In the genomic region with DNA sequence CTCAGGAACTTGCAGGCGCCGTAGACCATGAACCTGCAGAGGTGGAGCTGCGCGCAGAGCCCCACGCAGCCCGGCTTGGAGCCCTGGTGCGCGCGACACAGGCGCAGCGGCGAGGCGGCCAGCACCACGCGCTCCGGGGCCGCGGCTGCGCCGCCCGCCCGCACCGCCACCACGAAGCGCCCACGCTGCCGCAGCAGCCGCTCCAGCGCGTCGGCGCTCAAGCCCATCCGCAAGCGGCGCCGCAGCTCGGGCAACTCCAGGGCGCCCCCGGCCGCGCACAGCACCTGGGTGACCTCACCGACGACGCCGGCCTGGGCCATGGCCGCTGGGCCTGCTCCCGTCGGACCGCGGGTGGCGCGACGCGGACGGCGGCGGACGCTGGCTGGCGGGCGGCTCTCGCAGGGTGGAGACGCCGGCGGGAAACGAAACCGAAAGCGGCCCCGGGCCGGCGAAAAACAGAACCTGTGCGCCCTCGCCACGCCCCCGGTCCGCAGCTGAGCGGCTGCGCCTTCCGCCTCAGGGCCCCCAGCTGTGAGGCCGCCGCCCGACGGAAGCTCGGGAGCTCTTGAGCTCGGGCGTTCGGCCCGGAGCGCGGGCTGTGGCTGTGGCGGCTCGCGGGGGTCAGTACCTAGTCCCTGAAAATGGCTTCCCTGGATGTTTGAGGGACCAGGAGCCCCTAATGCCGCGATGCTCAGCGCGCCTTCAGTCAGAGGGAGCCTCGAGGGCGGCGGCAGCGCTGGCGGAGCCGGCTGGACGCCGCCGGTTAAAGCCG, we compare ENCODE assay signal across 1 cellular context.
TF ChIP-seq lines count a peak whose summit lies in the region.

Gene PARP12, minus strand, starts transcription at position 424 of the 772 bp plus-strand sequence. Its CDS starts 104 bp downstream, at position 320.

TF ChIP-seq in K562, 482 proteins besides CTCF, POLR2A, EP300 and RAD21 (continued from another document):
- TF ChIP-seq, protein P1, sequence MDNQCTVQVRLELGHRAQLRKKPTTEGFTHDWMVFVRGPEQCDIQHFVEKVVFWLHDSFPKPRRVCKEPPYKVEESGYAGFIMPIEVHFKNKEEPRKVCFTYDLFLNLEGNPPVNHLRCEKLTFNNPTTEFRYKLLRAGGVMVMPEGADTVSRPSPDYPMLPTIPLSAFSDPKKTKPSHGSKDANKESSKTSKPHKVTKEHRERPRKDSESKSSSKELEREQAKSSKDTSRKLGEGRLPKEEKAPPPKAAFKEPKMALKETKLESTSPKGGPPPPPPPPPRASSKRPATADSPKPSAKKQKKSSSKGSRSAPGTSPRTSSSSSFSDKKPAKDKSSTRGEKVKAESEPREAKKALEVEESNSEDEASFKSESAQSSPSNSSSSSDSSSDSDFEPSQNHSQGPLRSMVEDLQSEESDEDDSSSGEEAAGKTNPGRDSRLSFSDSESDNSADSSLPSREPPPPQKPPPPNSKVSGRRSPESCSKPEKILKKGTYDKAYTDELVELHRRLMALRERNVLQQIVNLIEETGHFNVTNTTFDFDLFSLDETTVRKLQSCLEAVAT (IDR thresholded peaks at IDR 0.05), result no peak
- TF ChIP-seq COPS2 (conservative IDR thresholded peaks at IDR 0.05) (no peak), KAT7 (CRISPR knock-in tag; IDR thresholded peaks at IDR 0.05; ENCODE audit: borderline replicate concordance) (no peak), HSF4 (CRISPR knock-in tag; IDR thresholded peaks at IDR 0.05; ENCODE audit: borderline replicate concordance) (0 out of 2 replicates have a peak, but pooled peaks have one; percentile 21), ESRRA (IDR thresholded peaks at IDR 0.05; ENCODE audit: borderline replicate concordance, low read depth) (peak; percentile 69), CHD4 (IDR thresholded peaks at IDR 0.05; ENCODE audit: insufficient read depth, insufficient replicate concordance, low read depth, low read length, poor library complexity, severe bottlenecking) (no peak), PHB (CRISPR knock-in tag; IDR thresholded peaks at IDR 0.05) (no peak), NFRKB (IDR thresholded peaks at IDR 0.05; ENCODE audit: low read depth) (no peak), HBP1 (CRISPR knock-in tag; IDR thresholded peaks at IDR 0.05) (no peak), ZNF561 (CRISPR knock-in tag; conservative IDR thresholded peaks at IDR 0.05) (no peak), ZNF740 (CRISPR knock-in tag; IDR thresholded peaks at IDR 0.05) (no peak; the same call in 1 of the 2 replicates), ZNF740 (tag; IDR thresholded peaks at IDR 0.05) (no peak), GABPB1 (CRISPR knock-in tag; IDR thresholded peaks at IDR 0.05) (peak; percentile 75), TCFL5 (CRISPR knock-in tag; conservative IDR thresholded peaks at IDR 0.05) (no peak), ZNF436 (CRISPR knock-in tag; IDR thresholded peaks at IDR 0.05) (no peak), GTF2B (IDR thresholded peaks at IDR 0.05; ENCODE audit: extremely low read depth, insufficient read length) (no peak), THRB (CRISPR knock-in tag; conservative IDR thresholded peaks at IDR 0.05) (no peak), CBX1 (IDR thresholded peaks at IDR 0.05; ENCODE audit: low read depth) (no peak; the same call in 1 of the 2 replicates), DIDO1 (tag; IDR thresholded peaks at IDR 0.05; ENCODE audit: low read depth) (no peak), MED1 (CRISPR knock-in tag; IDR thresholded peaks at IDR 0.05; ENCODE audit: borderline replicate concordance) (no peak), RBM17 (IDR thresholded peaks at IDR 0.05; ENCODE audit: borderline replicate concordance, low read depth, low read length) (no peak), TSC22D4 (tag; IDR thresholded peaks at IDR 0.05) (no peak), EHMT2 (IDR thresholded peaks at IDR 0.05) (no peak), ZNF146 (CRISPR knock-in tag; IDR thresholded peaks at IDR 0.05; ENCODE audit: unreplicated experiment) (no peak), ZNF217 (CRISPR knock-in tag; IDR thresholded peaks at IDR 0.05) (no peak), ZNF695 (CRISPR knock-in tag; IDR thresholded peaks at IDR 0.05) (no peak; the same call in 1 of the 2 replicates), PTBP1 (IDR thresholded peaks at IDR 0.05; ENCODE audit: low read depth, low read length) (0 out of 2 replicates have a peak, but pooled peaks have one; percentile 52), JUNB (CRISPR knock-in tag; conservative IDR thresholded peaks at IDR 0.05) (no peak), OTX1 (CRISPR knock-in tag; IDR thresholded peaks at IDR 0.05) (no peak), MAFK (IDR thresholded peaks at IDR 0.05; ENCODE audit: low read length) (no peak), ZNF408 (CRISPR knock-in tag; IDR thresholded peaks at IDR 0.05; ENCODE audit: low read depth) (no peak), STAT5B (CRISPR knock-in tag; IDR thresholded peaks at IDR 0.05) (no peak), ZNF766 (CRISPR knock-in tag; conservative IDR thresholded peaks at IDR 0.05) (peak; percentile 89; the same call in 1 of the 2 replicates), NCOA1 (IDR thresholded peaks at IDR 0.05; ENCODE audit: low read depth) (peak; percentile 51; the same call in 1 of the 2 replicates), NUFIP1 (IDR thresholded peaks at IDR 0.05; ENCODE audit: partially characterized antibody) (no peak), SRSF3 (IDR thresholded peaks at IDR 0.05; ENCODE audit: insufficient read depth, low read length) (no peak), TBL1XR1 (IDR thresholded peaks at IDR 0.05; ENCODE audit: low read length in 2 of 2) (0 out of 4 replicates have a peak, but pooled peaks of 1 of the 2 experiments have one; percentile 38), XRCC5 (IDR thresholded peaks at IDR 0.05; ENCODE audit: low read depth, low read length) (peak; percentile 76), BMI1 (IDR thresholded peaks at IDR 0.05; ENCODE audit: low read length) (no peak), POLR3G (IDR thresholded peaks at IDR 0.05; ENCODE audit: extremely low read depth, insufficient read length, insufficient replicate concordance) (no peak), NFIC (IDR thresholded peaks at IDR 0.05) (peak; percentile 89), MXI1 (IDR thresholded peaks at IDR 0.05; ENCODE audit: low read depth, low read length) (peak; percentile 86), ZNF449 (CRISPR knock-in tag; IDR thresholded peaks at IDR 0.05) (no peak), TRIM28 (IDR thresholded peaks at IDR 0.05) (no peak)
- TF ChIP-seq, protein P2, sequence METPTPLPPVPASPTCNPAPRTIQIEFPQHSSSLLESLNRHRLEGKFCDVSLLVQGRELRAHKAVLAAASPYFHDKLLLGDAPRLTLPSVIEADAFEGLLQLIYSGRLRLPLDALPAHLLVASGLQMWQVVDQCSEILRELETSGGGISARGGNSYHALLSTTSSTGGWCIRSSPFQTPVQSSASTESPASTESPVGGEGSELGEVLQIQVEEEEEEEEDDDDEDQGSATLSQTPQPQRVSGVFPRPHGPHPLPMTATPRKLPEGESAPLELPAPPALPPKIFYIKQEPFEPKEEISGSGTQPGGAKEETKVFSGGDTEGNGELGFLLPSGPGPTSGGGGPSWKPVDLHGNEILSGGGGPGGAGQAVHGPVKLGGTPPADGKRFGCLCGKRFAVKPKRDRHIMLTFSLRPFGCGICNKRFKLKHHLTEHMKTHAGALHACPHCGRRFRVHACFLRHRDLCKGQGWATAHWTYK (CRISPR knock-in tag; IDR thresholded peaks at IDR 0.05), result no peak; the same call in 1 of the 2 replicates
- TF ChIP-seq, protein P3, sequence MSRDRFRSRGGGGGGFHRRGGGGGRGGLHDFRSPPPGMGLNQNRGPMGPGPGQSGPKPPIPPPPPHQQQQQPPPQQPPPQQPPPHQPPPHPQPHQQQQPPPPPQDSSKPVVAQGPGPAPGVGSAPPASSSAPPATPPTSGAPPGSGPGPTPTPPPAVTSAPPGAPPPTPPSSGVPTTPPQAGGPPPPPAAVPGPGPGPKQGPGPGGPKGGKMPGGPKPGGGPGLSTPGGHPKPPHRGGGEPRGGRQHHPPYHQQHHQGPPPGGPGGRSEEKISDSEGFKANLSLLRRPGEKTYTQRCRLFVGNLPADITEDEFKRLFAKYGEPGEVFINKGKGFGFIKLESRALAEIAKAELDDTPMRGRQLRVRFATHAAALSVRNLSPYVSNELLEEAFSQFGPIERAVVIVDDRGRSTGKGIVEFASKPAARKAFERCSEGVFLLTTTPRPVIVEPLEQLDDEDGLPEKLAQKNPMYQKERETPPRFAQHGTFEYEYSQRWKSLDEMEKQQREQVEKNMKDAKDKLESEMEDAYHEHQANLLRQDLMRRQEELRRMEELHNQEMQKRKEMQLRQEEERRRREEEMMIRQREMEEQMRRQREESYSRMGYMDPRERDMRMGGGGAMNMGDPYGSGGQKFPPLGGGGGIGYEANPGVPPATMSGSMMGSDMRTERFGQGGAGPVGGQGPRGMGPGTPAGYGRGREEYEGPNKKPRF (IDR thresholded peaks at IDR 0.05; ENCODE audit: low read depth, low read length), result no peak
- TF ChIP-seq, protein P4, sequence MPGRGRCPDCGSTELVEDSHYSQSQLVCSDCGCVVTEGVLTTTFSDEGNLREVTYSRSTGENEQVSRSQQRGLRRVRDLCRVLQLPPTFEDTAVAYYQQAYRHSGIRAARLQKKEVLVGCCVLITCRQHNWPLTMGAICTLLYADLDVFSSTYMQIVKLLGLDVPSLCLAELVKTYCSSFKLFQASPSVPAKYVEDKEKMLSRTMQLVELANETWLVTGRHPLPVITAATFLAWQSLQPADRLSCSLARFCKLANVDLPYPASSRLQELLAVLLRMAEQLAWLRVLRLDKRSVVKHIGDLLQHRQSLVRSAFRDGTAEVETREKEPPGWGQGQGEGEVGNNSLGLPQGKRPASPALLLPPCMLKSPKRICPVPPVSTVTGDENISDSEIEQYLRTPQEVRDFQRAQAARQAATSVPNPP (IDR thresholded peaks at IDR 0.05; ENCODE audit: borderline replicate concordance, insufficient read depth, insufficient read length), result no peak
- TF ChIP-seq, protein P5, sequence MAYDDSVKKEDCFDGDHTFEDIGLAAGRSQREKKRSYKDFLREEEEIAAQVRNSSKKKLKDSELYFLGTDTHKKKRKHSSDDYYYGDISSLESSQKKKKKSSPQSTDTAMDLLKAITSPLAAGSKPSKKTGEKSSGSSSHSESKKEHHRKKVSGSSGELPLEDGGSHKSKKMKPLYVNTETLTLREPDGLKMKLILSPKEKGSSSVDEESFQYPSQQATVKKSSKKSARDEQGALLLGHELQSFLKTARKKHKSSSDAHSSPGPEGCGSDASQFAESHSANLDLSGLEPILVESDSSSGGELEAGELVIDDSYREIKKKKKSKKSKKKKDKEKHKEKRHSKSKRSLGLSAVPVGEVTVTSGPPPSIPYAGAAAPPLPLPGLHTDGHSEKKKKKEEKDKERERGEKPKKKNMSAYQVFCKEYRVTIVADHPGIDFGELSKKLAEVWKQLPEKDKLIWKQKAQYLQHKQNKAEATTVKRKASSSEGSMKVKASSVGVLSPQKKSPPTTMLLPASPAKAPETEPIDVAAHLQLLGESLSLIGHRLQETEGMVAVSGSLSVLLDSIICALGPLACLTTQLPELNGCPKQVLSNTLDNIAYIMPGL (CRISPR knock-in tag; IDR thresholded peaks at IDR 0.05), result peak; percentile 85; the same call in 1 of the 2 replicates
- TF ChIP-seq, protein P6, sequence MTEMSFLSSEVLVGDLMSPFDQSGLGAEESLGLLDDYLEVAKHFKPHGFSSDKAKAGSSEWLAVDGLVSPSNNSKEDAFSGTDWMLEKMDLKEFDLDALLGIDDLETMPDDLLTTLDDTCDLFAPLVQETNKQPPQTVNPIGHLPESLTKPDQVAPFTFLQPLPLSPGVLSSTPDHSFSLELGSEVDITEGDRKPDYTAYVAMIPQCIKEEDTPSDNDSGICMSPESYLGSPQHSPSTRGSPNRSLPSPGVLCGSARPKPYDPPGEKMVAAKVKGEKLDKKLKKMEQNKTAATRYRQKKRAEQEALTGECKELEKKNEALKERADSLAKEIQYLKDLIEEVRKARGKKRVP (CRISPR knock-in tag; IDR thresholded peaks at IDR 0.05), result no peak
